ENCODE assay signal across 12 cellular contexts in genomic region chr2:69490486-69490885, GRCh38.
DNase-seq lines count a peak whose midpoint lies in the region; ATAC-seq lines count a peak whose summit lies in the region.
"Had no signal": no experiment of that assay in that cellular context is flagged by ENCODE, and none has a peak within 500 bp of the region (broad histone marks: within the 10 kb centered on the region; RNA-seq: fewer than 3 reads in every experiment).

No MANE protein-coding gene starts in this region.

- peak; percentile 45 for ATAC-seq in HG02763 (IDR thresholded peaks at IDR 0.05; ENCODE audit: unreplicated experiment)

- peaks cover 64% of the 10 kb centered on the region for H3K36me3 Mint-ChIP-seq in activated naive CD4-positive, alpha-beta T cell treated with anti-CD3 and anti-CD28 coated beads, Interleukin-2, amount 10 ng/mL, durations not matched to agents 7 days and 5 days

- H3K4me3 Mint-ChIP-seq in activated naive CD4-positive, alpha-beta T cell treated with anti-CD3 and anti-CD28 coated beads, Interleukin-2, amount 10 ng/mL, durations not matched to agents 7 days and 5 days = no peak overlapping the region

- H3K4me1 Mint-ChIP-seq in activated naive CD4-positive, alpha-beta T cell treated with anti-CD3 and anti-CD28 coated beads, Interleukin-2, amount 10 ng/mL, durations not matched to agents 7 days and 5 days = peaks cover 35% of the 10 kb centered on the region

- CTCF ChIA-PET in activated naive CD4-positive, alpha-beta T cell treated with anti-CD3 and anti-CD28 coated beads, Interleukin-2, amount 10 ng/mL, durations not matched to agents 7 days and 5 days (lab: Charles Lee) = interaction anchor here (1.0 kb wide), 1 partner anchor 74 kb away, joined by 3 read pairs; no protein-coding TSS in a partner anchor

- no peaks in the 10 kb centered on the region for H3K9me3 Mint-ChIP-seq in activated naive CD4-positive, alpha-beta T cell treated with anti-CD3 and anti-CD28 coated beads, Interleukin-2, amount 10 ng/mL, durations not matched to agents 7 days and 5 days

- peak overlapping the region; percentile 77 for H3K27ac Mint-ChIP-seq in activated naive CD4-positive, alpha-beta T cell treated with anti-CD3 and anti-CD28 coated beads, Interleukin-2, amount 10 ng/mL, durations not matched to agents 7 days and 5 days

- peak; percentile 4 for DNase-seq in activated CD4-positive, CD25-positive, alpha-beta regulatory T cell treated with anti-CD3 and anti-CD28 coated beads, Interleukin-2, amount 50 U/mL, for 16 hours (ENCODE audit: low read depth, low spot score)
- no peak for DNase-seq in activated CD4-positive, CD25-positive, alpha-beta regulatory T cell treated with anti-CD3 and anti-CD28 coated beads, Interleukin-2, amount 50 U/mL, for 72 hours
- peak; percentile 68 for DNase-seq in activated naive CD4-positive, alpha-beta T cell treated with anti-CD3 and anti-CD28 coated beads, Interleukin-2, amount 10 ng/mL, durations not matched to agents 7 days and 5 days
- DNase-seq in stimulated activated CD4-positive, alpha-beta T cell treated with anti-CD3 and anti-CD28 coated beads, Interleukin-2, amount 100 ng/mL, for 4 hours (ENCODE audit: low read depth) = peak; percentile 2
- DNase-seq in NK-92 (lab: John Stamatoyannopoulos, UW; ENCODE audit: unreplicated experiment) (no peak), NCI-H345 treated with DMSO at 0.1 percent for 48 hours (lab: John Stamatoyannopoulos, UW; ENCODE audit: unreplicated experiment) (no peak), NCI-H128 (lab: John Stamatoyannopoulos, UW; ENCODE audit: unreplicated experiment) (no peak)
- DNase-seq: aorta, DND-41, NCI-H187, NCI-H524 had no signal

- H3K27me3 Mint-ChIP-seq in activated naive CD4-positive, alpha-beta T cell treated with anti-CD3 and anti-CD28 coated beads, Interleukin-2, amount 10 ng/mL, durations not matched to agents 7 days and 5 days = no peaks in the 10 kb centered on the region

Comparison
In these comparisons a context has a peak if more than half of its experiments do, and no peak if none do; other contexts are left out.
1. DNase-seq: peak in activated CD4-positive, CD25-positive, alpha-beta regulatory T cell treated with anti-CD3 and anti-CD28 coated beads, Interleukin-2, amount 50 U/mL, for 16 hours (single experiment), activated naive CD4-positive, alpha-beta T cell treated with anti-CD3 and anti-CD28 coated beads, Interleukin-2, amount 10 ng/mL, durations not matched to agents 7 days and 5 days (single experiment) and stimulated activated CD4-positive, alpha-beta T cell treated with anti-CD3 and anti-CD28 coated beads, Interleukin-2, amount 100 ng/mL, for 4 hours (single experiment); none in activated CD4-positive, CD25-positive, alpha-beta regulatory T cell treated with anti-CD3 and anti-CD28 coated beads, Interleukin-2, amount 50 U/mL, for 72 hours (single experiment), NK-92 (single experiment), NCI-H345 treated with DMSO at 0.1 percent for 48 hours (single experiment) and NCI-H128 (single experiment).